Comparison of ENCODE assay signal across 10 cellular contexts in genomic region chr1:56189946-56190920, GRCh38.
DNase-seq lines count a peak whose midpoint lies in the region; ATAC-seq and TF ChIP-seq lines count a peak whose summit lies in the region.
"Had no signal": no experiment of that assay in that cellular context is flagged by ENCODE, and none has a peak within 500 bp of the region (broad histone marks: within the 10 kb centered on the region; RNA-seq: fewer than 3 reads in every experiment).

No MANE protein-coding gene starts in this region.

- no peak for ATAC-seq in HG03025 (IDR thresholded peaks at IDR 0.05; ENCODE audit: low FRiP score, unreplicated experiment)

- no peak overlapping the region for H3K27ac ChIP-seq in C4-2B

- TF ChIP-seq CTCF in C4-2B (conservative IDR thresholded peaks at IDR 0.05) (peak; percentile 35), LNCAP (IDR thresholded peaks at IDR 0.05) (0 out of 2 replicates have a peak, but pooled peaks have one; percentile 19)

- DNase-seq in ecto neural progenitor cell (ENCODE audit: low spot score), result peak; percentile 50
- peak; percentile 38 for DNase-seq in midbrain (lab: John Stamatoyannopoulos, UW)
- no peak for DNase-seq in COLO668 (lab: John Stamatoyannopoulos, UW; ENCODE audit: unreplicated experiment)
- DNase-seq in SW 1271 (lab: John Stamatoyannopoulos, UW), result no peak
- no peak for DNase-seq in OCI-M2 (lab: John Stamatoyannopoulos, UW; ENCODE audit: unreplicated experiment)
- DNase-seq: activated CD4-positive, alpha-beta T cell treated with anti-CD3 and anti-CD28 coated beads, Interleukin-2, amount 10 ng/mL, durations not matched to agents 24 days and 14 days; DMS153 had no signal

Comparison
In these comparisons a context has a peak if more than half of its experiments do, and no peak if none do; other contexts are left out.
1. DNase-seq: peak in ecto neural progenitor cell (single experiment) and midbrain (single experiment); none in COLO668 (single experiment), SW 1271 (0 of 2) and OCI-M2 (single experiment).